Comparison of ENCODE assay signal across 8 cellular contexts in the genomic region with DNA sequence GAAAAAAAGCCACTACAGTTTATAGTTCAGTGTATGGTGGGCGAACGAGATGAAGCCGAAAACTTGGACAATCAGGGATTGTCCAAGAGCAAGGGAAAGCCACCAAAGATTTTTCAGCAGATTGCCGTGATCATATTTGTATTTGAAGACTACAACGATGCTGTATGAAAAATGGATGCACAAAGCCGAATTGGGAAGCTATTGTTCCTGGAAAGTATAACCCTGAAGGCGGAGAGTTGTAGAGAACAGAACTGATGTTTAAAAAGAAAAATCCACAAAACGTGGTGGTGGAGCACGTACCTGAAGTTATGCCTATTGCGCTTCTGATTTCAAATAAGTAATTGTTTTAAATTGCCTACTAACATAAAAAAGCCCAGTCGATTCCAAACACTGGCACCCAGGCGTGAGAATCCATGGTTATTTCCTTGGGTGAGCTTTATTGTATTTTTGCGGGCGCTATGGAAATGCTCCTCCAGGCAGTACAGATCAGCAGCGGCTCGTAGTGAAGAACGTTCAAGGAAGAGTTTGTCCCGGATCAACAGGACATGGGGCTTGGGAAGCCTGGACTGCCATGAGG. TPM values are rescaled to one million over a fixed set of nuclear protein-coding genes. Genes with fewer than 3 reads are reported as not detected.
DNase-seq lines count a peak whose midpoint lies in the region; ATAC-seq and TF ChIP-seq lines count a peak whose summit lies in the region.

No MANE protein-coding gene starts in this region.

- H3K36me3 Mint-ChIP-seq in activated naive CD4-positive, alpha-beta T cell treated with anti-CD3 and anti-CD28 coated beads, Interleukin-2, amount 50 U/mL, for 72 hours, result peaks cover 6 to 19% of the 10 kb centered on the region in 2 donors

- TF ChIP-seq CTCF in esophagus squamous epithelium (IDR thresholded peaks at IDR 0.05), result peak in 1 of 6 experiments; percentile 4

- no peaks in the 10 kb centered on the region for H3K9me3 ChIP-seq in esophagus squamous epithelium

- no peak overlapping the region for H3K27ac Mint-ChIP-seq in activated naive CD4-positive, alpha-beta T cell treated with anti-CD3 and anti-CD28 coated beads, Interleukin-2, amount 50 U/mL, for 72 hours

- H3K36me3 ChIP-seq in esophagus squamous epithelium, result peaks cover 0 to 6% (median 0%) of the 10 kb centered on the region in 3 donors

- H3K27me3 ChIP-seq in esophagus squamous epithelium, result no peaks in the 10 kb centered on the region

- H3K27ac ChIP-seq in esophagus squamous epithelium, result peak overlapping the region; percentile 87 to 98 (median 96)

- peak; percentile 56 for DNase-seq in NCI-H2227 (lab: John Stamatoyannopoulos, UW; ENCODE audit: unreplicated experiment)
- no peak for DNase-seq in esophagus squamous epithelium (lab: John Stamatoyannopoulos, UW)
- no peak for DNase-seq in skeletal muscle cell (ENCODE audit: low read depth)
- DNase-seq in effector CD4-positive, alpha-beta T cell, result no peak
- DNase-seq in activated naive CD4-positive, alpha-beta T cell treated with anti-CD3 and anti-CD28 coated beads, Interleukin-2, amount 50 U/mL, for 72 hours (ENCODE audit: low spot score in 2 of 2), result no peak
- no peak for DNase-seq in mucosa of gallbladder (ENCODE audit: low spot score)

- TF ChIP-seq POLR2A in esophagus squamous epithelium (IDR thresholded peaks at IDR 0.05), result no peak

- H3K4me3 ChIP-seq in esophagus squamous epithelium, result peak overlapping the region; percentile 87 to 91 (median 88)
- peak overlapping the region; percentile 88 for H3K4me3 ChIP-seq in skeletal muscle cell (ENCODE audit: low read depth, low read length)

- ATAC-seq in GM19023 (IDR thresholded peaks at IDR 0.05; ENCODE audit: unreplicated experiment), result peak; percentile 3
- ATAC-seq in activated naive CD4-positive, alpha-beta T cell treated with anti-CD3 and anti-CD28 coated beads, Interleukin-2, amount 50 U/mL, for 72 hours, result no peak
- no peak for ATAC-seq in HG03196 (IDR thresholded peaks at IDR 0.05; ENCODE audit: unreplicated experiment)

- H3K9me3 Mint-ChIP-seq in activated naive CD4-positive, alpha-beta T cell treated with anti-CD3 and anti-CD28 coated beads, Interleukin-2, amount 50 U/mL, for 72 hours, result no peaks in the 10 kb centered on the region

- 0 to 9% methylated on average over 14 to 15 of the region's 18 CpGs for WGBS in esophagus squamous epithelium, 2 donors

- intact Hi-C loops in esophagus squamous epithelium (cut with DNase I), result loop anchor here (5.0 kb wide), 1 partner anchor 492 kb away; no protein-coding TSS in a partner anchor

- peaks cover 6 to 53% (median 13%) of the 10 kb centered on the region in 3 donors for H3K4me1 ChIP-seq in esophagus squamous epithelium

RNA-seq across cellular contexts. Expression of a gene that starts 0.8 kb away (rescaled TPM):
- total RNA-seq in esophagus squamous epithelium, result 100 to 1,000 TPM in 2 of 4 donors, 10 to 100 TPM in 2; 66.6 to 192 (median 98.4) TPM
- 100 to 1,000 TPM; 192 to 195 TPM for total RNA-seq in activated naive CD4-positive, alpha-beta T cell treated with anti-CD3 and anti-CD28 coated beads, Interleukin-2, amount 50 U/mL, for 72 hours
- 62.2 TPM for total RNA-seq in mucosa of gallbladder
